21 cellular contexts compared by ENCODE assay signal in the genomic region with DNA sequence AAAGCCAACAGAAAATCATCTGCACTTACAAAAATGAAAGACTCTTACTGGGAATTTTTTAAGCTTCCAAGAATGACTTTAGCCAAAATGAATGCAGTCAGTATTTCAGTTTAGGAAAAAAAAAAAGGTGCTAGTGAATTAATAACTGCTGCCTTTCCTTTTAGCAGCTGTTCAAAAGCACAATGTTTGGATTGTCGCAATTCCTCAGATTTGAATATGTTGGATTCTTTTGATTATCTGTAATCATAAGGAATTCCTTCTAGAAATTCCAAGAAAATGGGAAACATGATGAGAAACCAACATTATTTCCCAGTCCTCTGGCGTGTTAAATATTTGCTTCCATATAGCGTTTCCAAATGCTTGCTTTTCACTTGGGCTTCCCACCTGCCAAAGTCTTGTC.
"Had no signal": no experiment of that assay in that cellular context is flagged by ENCODE, and none has a peak within 500 bp of the region (broad histone marks: within the 10 kb centered on the region; RNA-seq: fewer than 3 reads in every experiment).

No MANE protein-coding gene starts in this region.

- H3K4me3 ChIP-seq: MG63, SJSA1, SK-N-MC had no signal

- FAIRE-seq: RCC 7860 had no signal

- H3K9me3 ChIP-seq: MG63, SJSA1 had no signal

- DNase-seq: KBM-7, MG63, NCI-H1092, NCI-H1105 treated with DMSO at 0.1 percent for 48 hours, NCI-H1417 treated with DMSO at 0.1 percent for 48 hours, NCI-H187, NCI-H2029, NCI-H2081 treated with DMSO at 0.1 percent for 48 hours, NCI-H2171, NCI-H226, NCI-H446, NCI-H510A, NCI-H524 treated with DMSO at 0.1 percent for 48 hours, NCI-H69, NCI-H774, Right ventricle myocardium superior, RPMI8226, SIG-M5 had no signal

- H3K27me3 ChIP-seq: MG63, SJSA1 had no signal

- H3K4me1 ChIP-seq: SJSA1 had no signal

- H3K36me3 ChIP-seq: MG63, SJSA1 had no signal

- H3K27ac ChIP-seq: SJSA1, SK-N-MC had no signal
